ENCODE assay signal across 26 cellular contexts in genomic region chr10:108582888-108583287, GRCh38.
"Had no signal": no experiment of that assay in that cellular context is flagged by ENCODE, and none has a peak within 500 bp of the region (broad histone marks: within the 10 kb centered on the region; RNA-seq: fewer than 3 reads in every experiment).

No MANE protein-coding gene starts in this region.

- H3K4me3 ChIP-seq: body of pancreas, colonic mucosa, esophagus squamous epithelium, left ventricle myocardium inferior, ovary, skin epidermis, upper lobe of left lung, vagina had no signal

- H3K36me3 ChIP-seq: colonic mucosa, esophagus squamous epithelium, left ventricle myocardium inferior, ovary, upper lobe of left lung, vagina had no signal

- H3K27me3 ChIP-seq: body of pancreas, colonic mucosa, esophagus squamous epithelium, ovary, upper lobe of left lung, vagina had no signal

- H3K27ac Mint-ChIP-seq: activated CD4-positive, alpha-beta T cell treated with anti-CD3 and anti-CD28 coated beads for 36 hours; activated CD8-positive, alpha-beta memory T cell treated with anti-CD3 and anti-CD28 coated beads, Interleukin-2, amount 10 ng/mL, durations not matched to agents 7 days and 5 days; activated CD8-positive, alpha-beta T cell treated with anti-CD3 and anti-CD28 coated beads, Interleukin-2, amount 10 ng/mL, durations not matched to agents 7 days and 5 days; activated naive CD4-positive, alpha-beta T cell treated with anti-CD3 and anti-CD28 coated beads, Interleukin-2, amount 50 U/mL, for 24 hours; activated naive CD8-positive, alpha-beta T cell treated with anti-CD3 and anti-CD28 coated beads, Interleukin-2, amount 50 U/mL, for 24 hours; activated T-helper 2 cell treated with anti-CD3 and anti-CD28 coated beads, Interferon-gamma antibody, Interleukin-2, Interleukin-4, amounts not matched to agents 10 μg/mL and 5 μg/mL and 100 μg/mL, durations not matched to agents 14 hours and 24 hours and 36 hours; nephron progenitor cell; progenitor cell of endocrine pancreas; stimulated activated effector memory CD8-positive, alpha-beta T cell treated with anti-CD3 and anti-CD28 coated beads, Interleukin-12 subunit alpha, Interleukin-12 subunit beta, amount 100 ng/mL, for 72 hours; stimulated activated naive CD8-positive, alpha-beta T cell treated with anti-CD3 and anti-CD28 coated beads, Interleukin-15, amount 100 ng/mL, for 72 hours had no signal

- H3K4me1 Mint-ChIP-seq: activated CD4-positive, alpha-beta T cell treated with anti-CD3 and anti-CD28 coated beads for 36 hours; activated CD8-positive, alpha-beta memory T cell treated with anti-CD3 and anti-CD28 coated beads, Interleukin-2, amount 10 ng/mL, durations not matched to agents 7 days and 5 days; activated naive CD4-positive, alpha-beta T cell treated with anti-CD3 and anti-CD28 coated beads, Interleukin-2, amount 50 U/mL, for 24 hours; activated naive CD8-positive, alpha-beta T cell treated with anti-CD3 and anti-CD28 coated beads, Interleukin-2, amount 50 U/mL, for 24 hours; nephron progenitor cell; stimulated activated effector memory CD8-positive, alpha-beta T cell treated with anti-CD3 and anti-CD28 coated beads, Interleukin-12 subunit alpha, Interleukin-12 subunit beta, amount 100 ng/mL, for 72 hours; stimulated activated naive CD8-positive, alpha-beta T cell treated with anti-CD3 and anti-CD28 coated beads, Interleukin-15, amount 100 ng/mL, for 72 hours had no signal

- H3K4me1 ChIP-seq: body of pancreas, colonic mucosa, esophagus squamous epithelium, left ventricle myocardium inferior, upper lobe of left lung, vagina had no signal

- H3K36me3 Mint-ChIP-seq: activated CD8-positive, alpha-beta memory T cell treated with anti-CD3 and anti-CD28 coated beads, Interleukin-2, amount 10 ng/mL, durations not matched to agents 7 days and 5 days; activated naive CD4-positive, alpha-beta T cell treated with anti-CD3 and anti-CD28 coated beads, Interleukin-2, amount 50 U/mL, for 24 hours; stimulated activated effector memory CD8-positive, alpha-beta T cell treated with anti-CD3 and anti-CD28 coated beads, Interleukin-12 subunit alpha, Interleukin-12 subunit beta, amount 100 ng/mL, for 72 hours had no signal

- H3K27me3 Mint-ChIP-seq: activated CD4-positive, alpha-beta T cell treated with anti-CD3 and anti-CD28 coated beads for 36 hours; activated CD8-positive, alpha-beta memory T cell treated with anti-CD3 and anti-CD28 coated beads, Interleukin-2, amount 10 ng/mL, durations not matched to agents 7 days and 5 days; activated naive CD4-positive, alpha-beta T cell treated with anti-CD3 and anti-CD28 coated beads, Interleukin-2, amount 50 U/mL, for 24 hours; activated naive CD8-positive, alpha-beta T cell treated with anti-CD3 and anti-CD28 coated beads, Interleukin-2, amount 50 U/mL, for 24 hours; progenitor cell of endocrine pancreas; stimulated activated naive CD8-positive, alpha-beta T cell treated with anti-CD3 and anti-CD28 coated beads, Interleukin-15, amount 100 ng/mL, for 72 hours had no signal

- H3K9me3 ChIP-seq: body of pancreas, colonic mucosa, esophagus squamous epithelium, left ventricle myocardium inferior, ovary, upper lobe of left lung, vagina had no signal

- H3K4me3 Mint-ChIP-seq: activated CD4-positive, alpha-beta T cell treated with anti-CD3 and anti-CD28 coated beads for 36 hours; activated CD8-positive, alpha-beta memory T cell treated with anti-CD3 and anti-CD28 coated beads, Interleukin-2, amount 10 ng/mL, durations not matched to agents 7 days and 5 days; activated CD8-positive, alpha-beta T cell treated with anti-CD3 and anti-CD28 coated beads, Interleukin-2, amount 10 ng/mL, durations not matched to agents 7 days and 5 days; activated naive CD4-positive, alpha-beta T cell treated with anti-CD3 and anti-CD28 coated beads, Interleukin-2, amount 50 U/mL, for 24 hours; activated naive CD8-positive, alpha-beta T cell treated with anti-CD3 and anti-CD28 coated beads, Interleukin-2, amount 50 U/mL, for 24 hours; nephron progenitor cell; stimulated activated effector memory CD8-positive, alpha-beta T cell treated with anti-CD3 and anti-CD28 coated beads, Interleukin-12 subunit alpha, Interleukin-12 subunit beta, amount 100 ng/mL, for 72 hours; stimulated activated naive CD8-positive, alpha-beta T cell treated with anti-CD3 and anti-CD28 coated beads, Interleukin-15, amount 100 ng/mL, for 72 hours had no signal

- H3K27ac ChIP-seq: body of pancreas, colonic mucosa, epithelial cell of prostate, esophagus squamous epithelium, left ventricle myocardium inferior, ovary, skin epidermis, upper lobe of left lung, vagina had no signal

- DNase-seq: activated CD4-positive, alpha-beta T cell treated with anti-CD3 and anti-CD28 coated beads for 36 hours; activated CD4-positive, CD25-positive, alpha-beta regulatory T cell; activated CD8-positive, alpha-beta memory T cell treated with anti-CD3 and anti-CD28 coated beads, Interleukin-2, amount 10 ng/mL, durations not matched to agents 7 days and 5 days; activated CD8-positive, alpha-beta T cell treated with anti-CD3 and anti-CD28 coated beads, Interleukin-2, amount 10 ng/mL, durations not matched to agents 7 days and 5 days; activated naive CD8-positive, alpha-beta T cell treated with anti-CD3 and anti-CD28 coated beads, Interleukin-2, amount 50 U/mL, for 24 hours; activated T-cell treated with anti-CD3 and anti-CD28 coated beads, Interleukin-2, amount 50 U/mL, for 48 hours; body of pancreas; colonic mucosa; effector CD8-positive, alpha-beta T cell; esophagus squamous epithelium; foreskin melanocyte; left ventricle myocardium inferior; nephron progenitor cell; ovary; stimulated activated CD4-positive, alpha-beta T cell treated with anti-CD3 and anti-CD28 coated beads, Interleukin-4, amount 100 ng/mL, for 24 hours; stimulated activated naive CD8-positive, alpha-beta T cell treated with anti-CD3 and anti-CD28 coated beads, Interleukin-15, amount 100 ng/mL, for 72 hours; substantia nigra; upper lobe of left lung had no signal

- ATAC-seq: activated CD4-positive, alpha-beta T cell treated with anti-CD3 and anti-CD28 coated beads for 36 hours; activated CD8-positive, alpha-beta memory T cell treated with anti-CD3 and anti-CD28 coated beads, Interleukin-2, amount 10 ng/mL, durations not matched to agents 7 days and 5 days; activated CD8-positive, alpha-beta T cell treated with anti-CD3 and anti-CD28 coated beads, Interleukin-2, amount 10 ng/mL, durations not matched to agents 7 days and 5 days; activated naive CD8-positive, alpha-beta T cell treated with anti-CD3 and anti-CD28 coated beads, Interleukin-2, amount 50 U/mL, for 24 hours; body of pancreas; sciatic nerve; stimulated activated effector memory CD8-positive, alpha-beta T cell treated with anti-CD3 and anti-CD28 coated beads, Interleukin-12 subunit alpha, Interleukin-12 subunit beta, amount 100 ng/mL, for 72 hours; stimulated activated naive CD8-positive, alpha-beta T cell treated with anti-CD3 and anti-CD28 coated beads, Interleukin-15, amount 100 ng/mL, for 72 hours had no signal

- H3K9me3 Mint-ChIP-seq: nephron progenitor cell had no signal
